Comparison of ENCODE assay signal across 18 cellular contexts in genomic region chr10:34702093-34702952, GRCh38.
A peak's percentile ranks its signal among the peaks of the same experiment; 100 is the strongest.
DNase-seq lines count a peak whose midpoint lies in the region; ATAC-seq and TF ChIP-seq lines count a peak whose summit lies in the region.
"Had no signal": no experiment of that assay in that cellular context is flagged by ENCODE, and none has a peak within 500 bp of the region (broad histone marks: within the 10 kb centered on the region; RNA-seq: fewer than 3 reads in every experiment).

No MANE protein-coding gene starts in this region.

- H4K20me1 ChIP-seq in hepatocyte (ENCODE audit: insufficient read depth, poor library complexity, severe bottlenecking) (peaks cover 6% of the 10 kb centered on the region), MM.1S (ENCODE audit: insufficient read depth, low read length) (peaks cover 26% of the 10 kb centered on the region)

- no peak overlapping the region for H3K4me3 ChIP-seq in HUES64 (ENCODE audit: low read length)
- H3K4me3 ChIP-seq in ascending aorta, result no peak overlapping the region
- no peak overlapping the region for H3K4me3 ChIP-seq in hepatocyte
- no peak overlapping the region for H3K4me3 ChIP-seq in rectal smooth muscle tissue (ENCODE audit: low read length)
- no peak overlapping the region for H3K4me3 ChIP-seq in tibial artery
- H3K4me3 ChIP-seq in MM.1S (ENCODE audit: low read length), result no peak overlapping the region

- H3K9me3 ChIP-seq in HUES64 (ENCODE audit: insufficient read depth, low read depth, low read length) (no peaks in the 10 kb centered on the region), ascending aorta (no peaks in the 10 kb centered on the region), hepatocyte (ENCODE audit: low read depth) (no peaks in the 10 kb centered on the region), tibial artery (no peaks in the 10 kb centered on the region), MM.1S (replicated peaks; ENCODE audit: insufficient read depth, low read length) (no peaks in the 10 kb centered on the region)
- H3K9me3 ChIP-seq: BE2C had no signal

- no peak for TF ChIP-seq CTCF in ascending aorta (IDR thresholded peaks at IDR 0.05)
- no peak for TF ChIP-seq CTCF in hepatocyte (IDR thresholded peaks at IDR 0.05; ENCODE audit: poor library complexity)
- TF ChIP-seq CTCF in tibial artery (IDR thresholded peaks at IDR 0.05), result no peak
- TF ChIP-seq CTCF in MM.1S (IDR thresholded peaks at IDR 0.05; ENCODE audit: low read length), result no peak

- no peak overlapping the region for H3K9ac ChIP-seq in HUES64 (ENCODE audit: low read depth, low read length)
- H3K9ac ChIP-seq in rectal smooth muscle tissue (ENCODE audit: low read length), result no peak overlapping the region
- no peak overlapping the region for H3K9ac ChIP-seq in MM.1S (ENCODE audit: low read length)

- no peak for DNase-seq in ascending aorta (ENCODE audit: low spot score in 2 of 2)
- DNase-seq in hepatocyte (ENCODE audit: low spot score), result no peak
- DNase-seq in tibial artery, result no peak
- DNase-seq in MM.1S, result no peak
- DNase-seq: activated CD4-positive, alpha-beta memory T cell treated with anti-CD3 and anti-CD28 coated beads for 36 hours; BE2C; dermis blood vessel endothelial cell; DMS 273 treated with DMSO at 0.1 percent for 48 hours; HCEC 1CT; NCI-H1092; NCI-H446; occipital lobe; OCI-M1; stimulated activated naive B cell treated with anti-CD40 and anti-IgM and Interleukin-4, amounts not matched to agents 10 μg/mL and 1 μg/mL and 100 μg/mL, for 72 hours had no signal

- H3K27me3 ChIP-seq in HUES64 (ENCODE audit: insufficient read depth, low read length), result no peaks in the 10 kb centered on the region
- no peaks in the 10 kb centered on the region for H3K27me3 ChIP-seq in ascending aorta
- H3K27me3 ChIP-seq in hepatocyte, result no peaks in the 10 kb centered on the region
- H3K27me3 ChIP-seq in rectal smooth muscle tissue (ENCODE audit: control insufficient read depth, insufficient read depth, low read length), result no peaks in the 10 kb centered on the region
- H3K27me3 ChIP-seq in tibial artery, result no peaks in the 10 kb centered on the region
- H3K27me3 ChIP-seq in MM.1S (replicated peaks; ENCODE audit: insufficient read depth, low read length), result peaks cover 9% of the 10 kb centered on the region
- H3K27me3 ChIP-seq: BE2C had no signal

- peaks cover 17% of the 10 kb centered on the region; the same call in 1 of the 2 replicates for H3K4me1 ChIP-seq in HUES64 (ENCODE audit: insufficient read depth, low read length)
- H3K4me1 ChIP-seq in ascending aorta, result peaks cover 12 to 50% of the 10 kb centered on the region in 2 donors
- peaks cover 39% of the 10 kb centered on the region for H3K4me1 ChIP-seq in hepatocyte (ENCODE audit: insufficient read depth)
- peaks cover 15% of the 10 kb centered on the region for H3K4me1 ChIP-seq in rectal smooth muscle tissue (ENCODE audit: control insufficient read depth, insufficient read depth, low read length)
- H3K4me1 ChIP-seq in tibial artery, result peaks cover 0 to 83% (median 36%) of the 10 kb centered on the region in 4 donors
- H3K4me1 ChIP-seq in MM.1S (ENCODE audit: low read length), result peaks cover 37% of the 10 kb centered on the region
- H3K4me1 ChIP-seq: BE2C had no signal

- WGBS in HUES64, result 80% methylated on average over 6 of the region's 8 CpGs
- 79% methylated on average over 8 of the region's 8 CpGs for WGBS in hepatocyte (ENCODE audit: low lambda C conversion rate, missing lambda C conversion rate)

- intact Hi-C loops in ascending aorta (cut with DNase I) (no loop called here), tibial artery (cut with DNase I; ENCODE audit: low total_unique reads) (no loop called here)

- peaks cover 9% of the 10 kb centered on the region for H3F3A ChIP-seq in MM.1S (ENCODE audit: insufficient read depth, low read length)

- ATAC-seq in GM21786 (IDR thresholded peaks at IDR 0.05; ENCODE audit: unreplicated experiment) (no peak), GM18861 (IDR thresholded peaks at IDR 0.05; ENCODE audit: unreplicated experiment) (no peak)
- ATAC-seq: stimulated activated naive B cell treated with anti-CD40 and anti-IgM and Interleukin-4, amounts not matched to agents 10 μg/mL and 1 μg/mL and 100 μg/mL, for 72 hours had no signal

- H3K36me3 ChIP-seq in HUES64 (ENCODE audit: insufficient read depth, low read length), result no peaks in the 10 kb centered on the region
- H3K36me3 ChIP-seq in ascending aorta, result no peaks in the 10 kb centered on the region
- no peaks in the 10 kb centered on the region for H3K36me3 ChIP-seq in hepatocyte (replicated peaks; ENCODE audit: insufficient read depth, low read depth)
- no peaks in the 10 kb centered on the region for H3K36me3 ChIP-seq in rectal smooth muscle tissue (ENCODE audit: control insufficient read depth, insufficient read depth, low read length)
- H3K36me3 ChIP-seq in tibial artery, result no peaks in the 10 kb centered on the region
- no peaks in the 10 kb centered on the region for H3K36me3 ChIP-seq in MM.1S (replicated peaks; ENCODE audit: insufficient read depth, low read length)
- H3K36me3 ChIP-seq: BE2C had no signal

- peak overlapping the region; percentile 43 for H3K4me2 ChIP-seq in hepatocyte
- H3K4me2 ChIP-seq in MM.1S (ENCODE audit: low read depth, low read length), result no peak overlapping the region

- H2AFZ ChIP-seq in hepatocyte (no peak overlapping the region), MM.1S (ENCODE audit: low read length) (no peak overlapping the region)

- peak overlapping the region; percentile 15; the same call in 1 of the 2 replicates for H3K27ac ChIP-seq in HUES64 (ENCODE audit: low read depth, low read length)
- H3K27ac ChIP-seq in ascending aorta, result peak overlapping the region; percentile 20 to 39
- peak overlapping the region; percentile 5 for H3K27ac ChIP-seq in hepatocyte
- H3K27ac ChIP-seq in rectal smooth muscle tissue (ENCODE audit: low read depth, low read length), result peak overlapping the region; percentile 48
- H3K27ac ChIP-seq in tibial artery, result peak overlapping the region in 1 of 2 donors; percentile 34
- H3K27ac ChIP-seq in MM.1S (ENCODE audit: low read length), result no peak overlapping the region

- H3K79me2 ChIP-seq in hepatocyte (peaks cover 97% of the 10 kb centered on the region), MM.1S (ENCODE audit: low read length) (peaks cover 94% of the 10 kb centered on the region)

- H3K9me2 ChIP-seq in hepatocyte (replicated peaks; ENCODE audit: insufficient read depth), result no peaks in the 10 kb centered on the region
- no peaks in the 10 kb centered on the region for H3K9me2 ChIP-seq in MM.1S (replicated peaks; ENCODE audit: insufficient read depth, low read length)
